Comparison of ENCODE assay signal across 24 cellular contexts in the genomic region with DNA sequence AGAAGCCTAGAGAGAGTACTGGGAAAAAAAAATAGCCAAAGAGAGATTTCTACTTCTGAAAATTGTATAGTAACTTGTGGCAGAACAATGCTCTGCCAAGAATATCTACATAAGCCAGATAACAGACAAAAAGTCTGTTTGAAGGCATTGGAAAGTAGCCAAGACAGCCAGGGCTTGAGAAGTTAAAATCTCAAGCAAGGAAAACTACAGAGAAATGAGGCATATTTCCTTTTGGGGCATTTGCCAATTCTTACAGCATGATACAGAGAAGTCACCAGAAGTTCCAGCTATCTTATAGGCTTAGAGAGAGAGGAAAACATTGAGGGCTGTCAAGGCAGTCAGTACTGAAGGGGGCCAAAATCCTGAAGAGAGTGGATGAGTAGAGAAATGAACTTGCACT.
A peak's percentile ranks its signal among the peaks of the same experiment; 100 is the strongest.
DNase-seq lines count a peak whose midpoint lies in the region; TF ChIP-seq lines count a peak whose summit lies in the region.
"Had no signal": no experiment of that assay in that cellular context is flagged by ENCODE, and none has a peak within 500 bp of the region (broad histone marks: within the 10 kb centered on the region; RNA-seq: fewer than 3 reads in every experiment).

No MANE protein-coding gene starts in this region.

- H3K36me3 ChIP-seq in A673 (ENCODE audit: insufficient read depth, low read length, poor library complexity, severe bottlenecking) (no peaks in the 10 kb centered on the region), hepatocyte (replicated peaks; ENCODE audit: insufficient read depth, low read depth) (no peaks in the 10 kb centered on the region)
- H3K36me3 ChIP-seq: left lung, spleen, vagina had no signal

- intact Hi-C loops in A673 (cut with micrococcal nuclease; ENCODE audit: unreplicated experiment) = no loop called here

- H3K4me3 ChIP-seq in A673 (ENCODE audit: low read depth, low read length, poor library complexity, severe bottlenecking) (no peak overlapping the region), hepatocyte (no peak overlapping the region)
- H3K4me3 ChIP-seq: A549, body of pancreas, K562, left lung, spleen, vagina had no signal

- POLR2A ChIA-PET in A673 (lab: Charles Lee; ENCODE audit: low non-redundant PET) = no interaction called here

- BruUV-seq in A673 (replicated peaks; lab: Mats Ljungman, UMichigan) = no TSS peak

- H3K4me1 ChIP-seq in A673 (ENCODE audit: insufficient read depth, low read length, poor library complexity, severe bottlenecking) (no peaks in the 10 kb centered on the region), hepatocyte (ENCODE audit: insufficient read depth) (no peaks in the 10 kb centered on the region)
- H3K4me1 ChIP-seq: body of pancreas, left lung, spleen, vagina had no signal

- CTCF ChIA-PET in A673 (lab: Charles Lee) = interaction anchor here (0.6 kb wide), 1 partner anchor 53 kb away, joined by 3 read pairs; no protein-coding TSS in a partner anchor

- peak; percentile 72 for DNase-seq in A673 (ENCODE audit: low spot score)
- DNase-seq in OCI-M1 (lab: John Stamatoyannopoulos, UW) = peak; percentile 36
- DNase-seq in dermis blood vessel endothelial cell = peak; percentile 90
- peak; percentile 6 for DNase-seq in hepatocyte (ENCODE audit: low spot score)
- DNase-seq in NCI-H1048 (lab: John Stamatoyannopoulos, UW) = no peak
- DNase-seq in NCI-H1092 (lab: John Stamatoyannopoulos, UW) = no peak
- DNase-seq in activated effector memory CD4-positive, alpha-beta T cell treated with Interleukin-2 at 50 U/mL for 16 hours = no peak
- no peak for DNase-seq in activated CD4-positive, alpha-beta T cell treated with anti-CD3 and anti-CD28 coated beads for 4 hours
- DNase-seq: activated CD4-positive, alpha-beta T cell treated with anti-CD3 and anti-CD28 coated beads, Interleukin-2, amount 10 ng/mL, durations not matched to agents 7 days and 5 days; body of pancreas; CD8-positive, alpha-beta memory T cell; effector memory CD4-positive, alpha-beta T cell; GOT3; left lung; naive B cell; NCI-H146; NCI-H2171 treated with DMSO at 0.1 percent for 48 hours; nucleus accumbens; RPMI8226; spleen; stimulated activated CD4-positive, alpha-beta T cell treated with anti-CD3 and anti-CD28 coated beads, Interleukin-4, amount 100 ng/mL, for 1 hour had no signal

- TF ChIP-seq CTCF in A673 (conservative IDR thresholded peaks at IDR 0.05; ENCODE audit: low read depth, low read length) (no peak), hepatocyte (IDR thresholded peaks at IDR 0.05; ENCODE audit: poor library complexity) (no peak)

- H3K4me2 ChIP-seq in hepatocyte = no peak overlapping the region
- H3K4me2 ChIP-seq: A549 had no signal

- H3K27ac ChIP-seq in A673 (ENCODE audit: low read depth, low read length, poor library complexity, severe bottlenecking) (no peak overlapping the region), hepatocyte (no peak overlapping the region)
- H3K27ac ChIP-seq: A549, body of pancreas, left lung, spleen, vagina had no signal

- H3K79me2 ChIP-seq in hepatocyte = no peaks in the 10 kb centered on the region

- H3K27me3 ChIP-seq in A673 (replicated peaks; ENCODE audit: insufficient read depth, low read depth, low read length, poor library complexity) (no peaks in the 10 kb centered on the region), hepatocyte (no peaks in the 10 kb centered on the region)
- H3K27me3 ChIP-seq: body of pancreas, left lung, spleen, vagina had no signal

- no peaks in the 10 kb centered on the region for H3K9me2 ChIP-seq in hepatocyte (replicated peaks; ENCODE audit: insufficient read depth)

- H2AFZ ChIP-seq in hepatocyte = no peak overlapping the region

- H4K20me1 ChIP-seq in hepatocyte (ENCODE audit: insufficient read depth, poor library complexity, severe bottlenecking) = no peaks in the 10 kb centered on the region

- H3K9me3 ChIP-seq in A673 (ENCODE audit: low read depth, low read length, poor library complexity, severe bottlenecking) (peaks cover 6% of the 10 kb centered on the region), hepatocyte (ENCODE audit: low read depth) (peaks cover 3% of the 10 kb centered on the region)
- H3K9me3 ChIP-seq: body of pancreas, vagina had no signal

Comparison
In these comparisons a context has a peak if more than half of its experiments do, and no peak if none do; other contexts are left out.
1. DNase-seq: peak in A673 (single experiment), OCI-M1 (single experiment), dermis blood vessel endothelial cell (single experiment) and hepatocyte (single experiment); none in NCI-H1048 (single experiment), NCI-H1092 (single experiment), activated effector memory CD4-positive, alpha-beta T cell treated with Interleukin-2 at 50 U/mL for 16 hours (single experiment) and activated CD4-positive, alpha-beta T cell treated with anti-CD3 and anti-CD28 coated beads for 4 hours (0 of 2).